ENCODE assay signal across 18 cellular contexts in genomic region chr10:129808092-129808983, GRCh38.
DNase-seq lines count a peak whose midpoint lies in the region; ATAC-seq and TF ChIP-seq lines count a peak whose summit lies in the region.
"Had no signal": no experiment of that assay in that cellular context is flagged by ENCODE, and none has a peak within 500 bp of the region (broad histone marks: within the 10 kb centered on the region; RNA-seq: fewer than 3 reads in every experiment).

No MANE protein-coding gene starts in this region.

- H3K79me1 ChIP-seq in neuronal stem cell (ENCODE audit: low read depth, low read length), result no peaks in the 10 kb centered on the region

- no peaks in the 10 kb centered on the region for H3K27me3 ChIP-seq in A673 (replicated peaks; ENCODE audit: insufficient read depth, low read depth, low read length, poor library complexity)
- H3K27me3 ChIP-seq in neuronal stem cell (ENCODE audit: control insufficient read depth in 3 of 3, insufficient read depth in 3 of 3, low read depth in 1 of 3, low read length in 3 of 3), result no peaks in the 10 kb centered on the region
- H3K27me3 ChIP-seq: BE2C had no signal

- H2BK15ac ChIP-seq in neuronal stem cell (ENCODE audit: low read length), result no peak overlapping the region

- CTCF ChIA-PET in A673 (lab: Charles Lee), result no interaction called here

- H2AK5ac ChIP-seq in neuronal stem cell (ENCODE audit: low read depth, low read length), result peak overlapping the region; percentile 77

- no peak overlapping the region for H2BK120ac ChIP-seq in neuronal stem cell (ENCODE audit: low read depth, low read length)

- H2AFZ ChIP-seq in neuronal stem cell (ENCODE audit: low read length), result no peak overlapping the region
- H2AFZ ChIP-seq: GM23338 had no signal

- H2BK12ac ChIP-seq in neuronal stem cell (ENCODE audit: low read length), result no peak overlapping the region

- H3K9me3 ChIP-seq in A673 (ENCODE audit: low read depth, low read length, poor library complexity, severe bottlenecking), result peaks cover 8% of the 10 kb centered on the region
- peaks cover 0 to 4% of the 10 kb centered on the region in 2 donors for H3K9me3 ChIP-seq in neuronal stem cell (replicated peaks in 1 of 2; ENCODE audit: control insufficient read depth in 2 of 2, insufficient read depth in 1 of 2, low read depth in 1 of 2, low read length in 2 of 2)
- H3K9me3 ChIP-seq: BE2C had no signal

- no peak overlapping the region for H4K91ac ChIP-seq in neuronal stem cell (ENCODE audit: low read depth, low read length, poor library complexity)

- H3K18ac ChIP-seq in neuronal stem cell (ENCODE audit: low read length), result peak overlapping the region; percentile 81

- in situ Hi-C loops in ACHN (cut with HindIII; ENCODE audit: low pct_ligation_motif_present, low pct_unique_long_range_greater_than_20kb, low sequenced_read_pairs), result no loop called here

- DNase-seq in NCI-H1105 treated with DMSO at 0.1 percent for 48 hours (lab: John Stamatoyannopoulos, UW), result peak; percentile 13
- DNase-seq in NCI-H1105 (lab: John Stamatoyannopoulos, UW), result no peak
- DNase-seq in A673 (ENCODE audit: low spot score), result peak; percentile 12
- peak; percentile 35 for DNase-seq in ecto neural progenitor cell (ENCODE audit: low spot score)
- DNase-seq in neuronal stem cell (ENCODE audit: low spot score), result no peak
- DNase-seq in NCI-H510A (lab: John Stamatoyannopoulos, UW), result no peak
- DNase-seq in ACHN, result no peak
- DNase-seq: BE2C; C1 segment of cervical spinal cord; CD4-positive, CD25-positive, alpha-beta regulatory T cell; CD8-positive, alpha-beta memory T cell; COR-L47; DMS 273 treated with DMSO at 0.1 percent for 48 hours; HCEC 1CT had no signal

- H3K36me3 ChIP-seq in A673 (ENCODE audit: insufficient read depth, low read length, poor library complexity, severe bottlenecking), result no peaks in the 10 kb centered on the region
- no peaks in the 10 kb centered on the region for H3K36me3 ChIP-seq in neuronal stem cell (replicated peaks in 1 of 2; ENCODE audit: control insufficient read depth in 2 of 2, insufficient read depth in 2 of 2, low read length in 2 of 2)
- H3K36me3 ChIP-seq: BE2C had no signal

- POLR2A ChIA-PET in A673 (lab: Charles Lee; ENCODE audit: low non-redundant PET), result no interaction called here

- H3K27ac ChIP-seq in A673 (ENCODE audit: low read depth, low read length, poor library complexity, severe bottlenecking), result no peak overlapping the region
- H3K27ac ChIP-seq in neuronal stem cell (replicated peaks; ENCODE audit: low read length), result no peak overlapping the region
- H3K27ac ChIP-seq: 22Rv1, A549 had no signal

- H3K4me3 ChIP-seq in A673 (ENCODE audit: low read depth, low read length, poor library complexity, severe bottlenecking) (no peak overlapping the region), neuronal stem cell (ENCODE audit: low read length in 2 of 2) (no peak overlapping the region)
- H3K4me3 ChIP-seq: A549, GM23338 had no signal

- ATAC-seq in GM19463 (IDR thresholded peaks at IDR 0.05; ENCODE audit: unreplicated experiment), result no peak
- ATAC-seq: A549, GM23338 had no signal

- peak overlapping the region; percentile 72 for H2BK5ac ChIP-seq in neuronal stem cell (ENCODE audit: low read length)

- WGBS in neuronal stem cell (ENCODE audit: extremely low coverage in 2 of 2, insufficient read length in 2 of 2, insufficient replicate concordance in 1 of 2), 2 donors, result no CpG with 5 or more reads among the region's 26 CpGs

- H3K9ac ChIP-seq in neuronal stem cell (ENCODE audit: low read depth, low read length, poor library complexity), result peak overlapping the region; percentile 47

- no peak overlapping the region for H4K8ac ChIP-seq in neuronal stem cell (ENCODE audit: low read depth, low read length)

- peak overlapping the region; percentile 50 for H3K14ac ChIP-seq in neuronal stem cell (ENCODE audit: low read length)

- no peak overlapping the region for H3K4ac ChIP-seq in neuronal stem cell (ENCODE audit: low read length)

- H3K4me1 ChIP-seq in A673 (ENCODE audit: insufficient read depth, low read length, poor library complexity, severe bottlenecking), result no peaks in the 10 kb centered on the region
- peaks cover 0 to 11% of the 10 kb centered on the region in 2 donors for H3K4me1 ChIP-seq in neuronal stem cell (ENCODE audit: control insufficient read depth in 2 of 2, insufficient read depth in 1 of 2, low read depth in 1 of 2, low read length in 2 of 2)
- H3K4me1 ChIP-seq: A549, BE2C had no signal

- H3K4me2 ChIP-seq in neuronal stem cell (ENCODE audit: insufficient read depth, low read length, poor library complexity, severe bottlenecking), result no peak overlapping the region
- H3K4me2 ChIP-seq: A549, GM23338 had no signal

- TF ChIP-seq CTCF in A673 (conservative IDR thresholded peaks at IDR 0.05; ENCODE audit: low read depth, low read length), result no peak

- no TSS peak for BruUV-seq in A673 (replicated peaks; lab: Mats Ljungman, UMichigan)

- intact Hi-C loops in A673 (cut with micrococcal nuclease; ENCODE audit: unreplicated experiment), result no loop called here

- no peak overlapping the region for H3K23ac ChIP-seq in neuronal stem cell (ENCODE audit: low read depth, low read length, poor library complexity)

Comparison
In these comparisons a context has a peak if more than half of its experiments do, and no peak if none do; other contexts are left out.
1. DNase-seq: peak in NCI-H1105 treated with DMSO at 0.1 percent for 48 hours (single experiment), A673 (single experiment) and ecto neural progenitor cell (single experiment); none in NCI-H1105 (single experiment), neuronal stem cell (single experiment), NCI-H510A (single experiment) and ACHN (single experiment).